ENCODE assay signal across 27 cellular contexts in genomic region chr12:66270613-66271012, GRCh38.
"Had no signal": no experiment of that assay in that cellular context is flagged by ENCODE, and none has a peak within 500 bp of the region (broad histone marks: within the 10 kb centered on the region; RNA-seq: fewer than 3 reads in every experiment).

No MANE protein-coding gene starts in this region.

- H3K27me3 ChIP-seq: cardiac muscle cell, MG63, Peyer's patch, SJCRH30 had no signal

- H3K9me3 ChIP-seq: MG63, Peyer's patch, SJCRH30 had no signal

- ATAC-seq: activated T-helper 17 cell treated with anti-CD3 and anti-CD28 coated beads, Interleukin-2, amount 50 U/mL, for 72 hours; SK-N-SH treated with all-trans-retinoic acid at 6 μM for 48 hours; T-helper 17 cell had no signal

- H3K27ac ChIP-seq: brain microvascular endothelial cell, cardiac muscle cell, Peyer's patch, RWPE1, SJCRH30, VCaP had no signal

- H3K4me1 ChIP-seq: Peyer's patch had no signal

- H3K36me3 ChIP-seq: brain microvascular endothelial cell, cardiac muscle cell, MG63, Peyer's patch, SJCRH30 had no signal

- FAIRE-seq: astrocyte had no signal

- DNase-seq: activated CD4-positive, alpha-beta memory T cell treated with anti-CD3 and anti-CD28 coated beads, Interleukin-2, amount 10 ng/mL, durations not matched to agents 7 days and 5 days; activated CD4-positive, alpha-beta T cell treated with anti-CD3 and anti-CD28 coated beads, Interleukin-2, amount 50 U/mL, for 1 hour; activated CD4-positive, CD25-positive, alpha-beta regulatory T cell; activated gamma-delta T cell; activated naive CD4-positive, alpha-beta T cell treated with anti-CD3 and anti-CD28 coated beads for 36 hours; activated T-cell treated with anti-CD3 and anti-CD28 coated beads for 4 hours; activated T-cell treated with anti-CD3 and anti-CD28 coated beads, Interleukin-2, amount 50 U/mL, for 48 hours; amygdala; brain microvascular endothelial cell; MG63; NCI-H1092; NCI-H1417; NCI-H1930; NCI-H2171; NCI-H2227 treated with DMSO at 0.1 percent for 48 hours; NCI-H526; NCI-H82; Peyer's patch; Right ventricle myocardium superior; T-helper 17 cell had no signal

- H3K4me3 ChIP-seq: cardiac muscle cell, MG63, Peyer's patch, SJCRH30 had no signal
